ENCODE assay signal across 23 cellular contexts in the genomic region with DNA sequence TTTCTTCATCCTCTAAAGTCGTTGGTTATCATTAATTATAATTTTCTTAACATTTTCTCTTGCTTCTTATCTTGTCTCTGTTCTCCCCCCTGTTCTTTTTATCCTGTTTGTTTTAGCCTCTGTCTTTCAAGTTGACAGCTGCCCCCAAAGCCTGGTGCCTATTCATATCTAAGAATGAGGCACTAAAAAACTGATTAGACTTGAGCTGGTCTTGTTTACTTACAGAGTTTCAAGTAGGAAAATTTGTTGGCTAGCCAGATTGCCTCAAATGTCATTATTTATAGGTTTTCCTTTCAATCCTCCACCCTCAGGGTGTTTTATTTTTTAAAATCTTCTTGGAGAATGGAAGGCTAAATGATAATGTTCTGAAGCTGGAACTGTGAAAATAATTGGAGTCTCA.
"Had no signal": no experiment of that assay in that cellular context is flagged by ENCODE, and none has a peak within 500 bp of the region (broad histone marks: within the 10 kb centered on the region; RNA-seq: fewer than 3 reads in every experiment).

No MANE protein-coding gene starts in this region.

- H3K27ac ChIP-seq: epithelial cell of prostate, gastrocnemius medialis, neutrophil, psoas muscle, sigmoid colon, stomach, tibial artery had no signal

- H3K4me1 ChIP-seq: gastrocnemius medialis, psoas muscle, sigmoid colon, tibial artery had no signal

- H3K4me1 Mint-ChIP-seq: memory B cell; natural killer cell; stimulated activated effector memory CD8-positive, alpha-beta T cell treated with anti-CD3 and anti-CD28 coated beads, Interleukin-12 subunit alpha, Interleukin-12 subunit beta, amount 100 ng/mL, for 72 hours had no signal

- DNase-seq: effector CD8-positive, alpha-beta T cell; endodermal cell; foreskin fibroblast; gastrocnemius medialis; head of caudate nucleus; natural killer cell; psoas muscle; right cardiac atrium; sigmoid colon; stimulated activated CD4-positive, alpha-beta T cell treated with anti-CD3 and anti-CD28 coated beads, Interleukin-2, amount 100 ng/mL, for 24 hours; stimulated activated CD4-positive, alpha-beta T cell treated with anti-CD3 and anti-CD28 coated beads, Interleukin-4, amount 100 ng/mL, for 24 hours; stimulated activated naive CD4-positive, alpha-beta T cell treated with Interleukin-2 at 50 U/mL for 16 hours; stomach; tibial artery had no signal

- H3K36me3 Mint-ChIP-seq: memory B cell; natural killer cell; stimulated activated effector memory CD8-positive, alpha-beta T cell treated with anti-CD3 and anti-CD28 coated beads, Interleukin-12 subunit alpha, Interleukin-12 subunit beta, amount 100 ng/mL, for 72 hours; type B pancreatic cell had no signal

- H3K9me3 Mint-ChIP-seq: dendritic cell treated with granulocyte-macrophage colony-stimulating factor and Interleukin-4, amounts not matched to agents 40 ng/mL and 50 ng/mL, for 4 days; endodermal cell; memory B cell; natural killer cell; stimulated activated effector memory CD8-positive, alpha-beta T cell treated with anti-CD3 and anti-CD28 coated beads, Interleukin-12 subunit alpha, Interleukin-12 subunit beta, amount 100 ng/mL, for 72 hours; type B pancreatic cell had no signal

- H3K4me3 Mint-ChIP-seq: dendritic cell treated with granulocyte-macrophage colony-stimulating factor and Interleukin-4, amounts not matched to agents 40 ng/mL and 50 ng/mL, for 4 days; endodermal cell; memory B cell; natural killer cell; neural crest cell; stimulated activated effector memory CD8-positive, alpha-beta T cell treated with anti-CD3 and anti-CD28 coated beads, Interleukin-12 subunit alpha, Interleukin-12 subunit beta, amount 100 ng/mL, for 72 hours; type B pancreatic cell had no signal

- H3K9me3 ChIP-seq: gastrocnemius medialis, neutrophil, psoas muscle, sigmoid colon, stomach, tibial artery had no signal

- ATAC-seq: esophagus mucosa; gastrocnemius medialis; natural killer cell; psoas muscle; right cardiac atrium; stimulated activated effector memory CD8-positive, alpha-beta T cell treated with anti-CD3 and anti-CD28 coated beads, Interleukin-12 subunit alpha, Interleukin-12 subunit beta, amount 100 ng/mL, for 72 hours had no signal

- H3K36me3 ChIP-seq: gastrocnemius medialis, neutrophil, sigmoid colon, stomach, tibial artery had no signal

- H3K27ac Mint-ChIP-seq: dendritic cell treated with granulocyte-macrophage colony-stimulating factor and Interleukin-4, amounts not matched to agents 40 ng/mL and 50 ng/mL, for 4 days; endodermal cell; memory B cell; natural killer cell; stimulated activated effector memory CD8-positive, alpha-beta T cell treated with anti-CD3 and anti-CD28 coated beads, Interleukin-12 subunit alpha, Interleukin-12 subunit beta, amount 100 ng/mL, for 72 hours; type B pancreatic cell had no signal

- H3K4me3 ChIP-seq: gastrocnemius medialis, lung, psoas muscle, sigmoid colon, stomach, tibial artery had no signal

- H3K27me3 ChIP-seq: gastrocnemius medialis, sigmoid colon, stomach, tibial artery had no signal
